Comparison of ENCODE assay signal across 13 cellular contexts in the genomic region with DNA sequence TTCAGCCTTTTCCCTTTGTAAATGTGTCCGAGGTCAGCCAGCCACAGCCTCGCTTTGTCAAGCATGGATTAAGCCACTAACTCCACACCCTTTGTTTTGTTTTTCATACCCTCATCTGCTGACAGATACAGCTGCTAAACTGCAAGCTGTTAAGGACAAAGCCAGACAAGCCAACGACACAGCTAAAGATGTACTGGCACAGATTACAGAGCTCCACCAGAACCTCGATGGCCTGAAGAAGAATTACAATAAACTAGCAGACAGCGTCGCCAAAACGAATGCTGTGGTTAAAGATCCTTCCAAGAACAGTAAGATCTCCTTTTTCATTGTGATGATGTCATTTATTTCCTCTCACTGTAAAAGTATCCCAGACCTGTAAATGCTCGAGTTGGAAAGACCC.
DNase-seq lines count a peak whose midpoint lies in the region; ATAC-seq and TF ChIP-seq lines count a peak whose summit lies in the region.
"Had no signal": no experiment of that assay in that cellular context is flagged by ENCODE, and none has a peak within 500 bp of the region (broad histone marks: within the 10 kb centered on the region; RNA-seq: fewer than 3 reads in every experiment).

No MANE protein-coding gene starts in this region.

- peak overlapping the region in 2 of 4 donors; percentile 2 to 29 for H3K4me3 Mint-ChIP-seq in CD4-positive, CD25-positive, alpha-beta regulatory T cell
- H3K4me3 Mint-ChIP-seq: naive thymus-derived CD4-positive, alpha-beta T cell had no signal

- H3K9me3 ChIP-seq in CD4-positive, CD25-positive, alpha-beta regulatory T cell (ENCODE audit: control insufficient read depth in 2 of 2, low read length in 2 of 2), result no peaks in the 10 kb centered on the region
- no peaks in the 10 kb centered on the region for H3K9me3 ChIP-seq in iPS-18a (ENCODE audit: control insufficient read depth, low read depth, low read length)
- H3K9me3 ChIP-seq: gastroesophageal sphincter, upper lobe of right lung had no signal

- H3K36me3 Mint-ChIP-seq in CD4-positive, CD25-positive, alpha-beta regulatory T cell, result no peaks in the 10 kb centered on the region

- H3K4me1 ChIP-seq in CD4-positive, CD25-positive, alpha-beta regulatory T cell (ENCODE audit: control insufficient read depth, insufficient read depth, low read length, poor library complexity, severe bottlenecking), result peaks cover 3% of the 10 kb centered on the region
- H3K4me1 ChIP-seq in iPS-18a (ENCODE audit: control insufficient read depth, low read depth, low read length), result peaks cover 14% of the 10 kb centered on the region
- H3K4me1 ChIP-seq: gastroesophageal sphincter, upper lobe of right lung had no signal

- H3K4me3 ChIP-seq in CD4-positive, CD25-positive, alpha-beta regulatory T cell (ENCODE audit: low read depth, low read length), result peak overlapping the region; percentile 27
- H3K4me3 ChIP-seq in brain microvascular endothelial cell (ENCODE audit: low read depth, low read length) (no peak overlapping the region), iPS-18a (ENCODE audit: low read length) (peak overlapping the region; percentile 1)
- H3K4me3 ChIP-seq: gastroesophageal sphincter, upper lobe of right lung had no signal

- peak overlapping the region; percentile 1 for H3K9ac ChIP-seq in iPS-18a (ENCODE audit: low read length)

- peaks cover 0 to 1% (median 0%) of the 10 kb centered on the region in 7 donors for H3K9me3 Mint-ChIP-seq in CD4-positive, CD25-positive, alpha-beta regulatory T cell
- H3K9me3 Mint-ChIP-seq: naive thymus-derived CD4-positive, alpha-beta T cell had no signal

- peak overlapping the region; percentile 1 to 29 (median 16) for H3K27ac Mint-ChIP-seq in CD4-positive, CD25-positive, alpha-beta regulatory T cell
- H3K27ac Mint-ChIP-seq: naive thymus-derived CD4-positive, alpha-beta T cell had no signal

- peak; percentile 48 to 66 for ATAC-seq in CD4-positive, CD25-positive, alpha-beta regulatory T cell (ENCODE audit: low read depth in 2 of 2)
- ATAC-seq in GM18498 (IDR thresholded peaks at IDR 0.05; ENCODE audit: unreplicated experiment), result no peak
- no peak for ATAC-seq in HG03159 (IDR thresholded peaks at IDR 0.05; ENCODE audit: unreplicated experiment)
- ATAC-seq in GM18520 (IDR thresholded peaks at IDR 0.05; ENCODE audit: unreplicated experiment), result no peak
- ATAC-seq: gastroesophageal sphincter; naive thymus-derived CD4-positive, alpha-beta T cell; upper lobe of right lung had no signal

- peaks cover 8 to 24% (median 11%) of the 10 kb centered on the region in 4 donors for H3K4me1 Mint-ChIP-seq in CD4-positive, CD25-positive, alpha-beta regulatory T cell

- in situ Hi-C loops in brain microvascular endothelial cell (cut with HindIII; ENCODE audit: low pct_ligation_motif_present, low sequenced_read_pairs), result no loop called here

- no peak for TF ChIP-seq CTCF in brain microvascular endothelial cell (IDR thresholded peaks at IDR 0.05; ENCODE audit: low read depth, low read length, missing control alignments)

- H3K27ac ChIP-seq in CD4-positive, CD25-positive, alpha-beta regulatory T cell (ENCODE audit: insufficient read depth, low read length, poor library complexity, severe bottlenecking), result no peak overlapping the region
- H3K27ac ChIP-seq in brain microvascular endothelial cell (no peak overlapping the region), iPS-18a (ENCODE audit: low read length) (no peak overlapping the region)
- H3K27ac ChIP-seq: gastroesophageal sphincter, upper lobe of right lung had no signal

- peaks cover 4% of the 10 kb centered on the region for H3K27me3 ChIP-seq in CD4-positive, CD25-positive, alpha-beta regulatory T cell (ENCODE audit: control insufficient read depth, insufficient read depth, low read length)
- no peaks in the 10 kb centered on the region for H3K27me3 ChIP-seq in brain microvascular endothelial cell (replicated peaks)
- no peaks in the 10 kb centered on the region for H3K27me3 ChIP-seq in iPS-18a (ENCODE audit: control insufficient read depth, insufficient read depth, low read length)
- H3K27me3 ChIP-seq: gastroesophageal sphincter, upper lobe of right lung had no signal

- H3K36me3 ChIP-seq in CD4-positive, CD25-positive, alpha-beta regulatory T cell (ENCODE audit: control insufficient read depth, insufficient read depth, low read length), result no peaks in the 10 kb centered on the region
- H3K36me3 ChIP-seq in brain microvascular endothelial cell (replicated peaks) (no peaks in the 10 kb centered on the region), iPS-18a (ENCODE audit: control insufficient read depth, low read depth, low read length) (no peaks in the 10 kb centered on the region)
- H3K36me3 ChIP-seq: gastroesophageal sphincter, upper lobe of right lung had no signal

- peak in 1 of 3 donors; percentile 31 for DNase-seq in CD4-positive, CD25-positive, alpha-beta regulatory T cell
- DNase-seq in M059J (ENCODE audit: low read depth), result peak; percentile 70
- peak; percentile 7 for DNase-seq in brain microvascular endothelial cell
- no peak for DNase-seq in NCI-H526 (lab: John Stamatoyannopoulos, UW)
- DNase-seq: activated CD4-positive, alpha-beta T cell treated with anti-CD3 and anti-CD28 coated beads for 4 hours; naive thymus-derived CD4-positive, alpha-beta T cell; NCI-H774; upper lobe of right lung had no signal

- H3K27me3 Mint-ChIP-seq in CD4-positive, CD25-positive, alpha-beta regulatory T cell, result peaks cover 11% of the 10 kb centered on the region

Comparison
In these comparisons a context has a peak if more than half of its experiments do, and no peak if none do; other contexts are left out.
1. ATAC-seq: peak in CD4-positive, CD25-positive, alpha-beta regulatory T cell (2 of 2); none in GM18498 (single experiment), HG03159 (single experiment) and GM18520 (single experiment).
2. DNase-seq: peak in M059J (single experiment) and brain microvascular endothelial cell (single experiment); none in NCI-H526 (0 of 2).